7 cellular contexts compared by ENCODE assay signal in the genomic region with DNA sequence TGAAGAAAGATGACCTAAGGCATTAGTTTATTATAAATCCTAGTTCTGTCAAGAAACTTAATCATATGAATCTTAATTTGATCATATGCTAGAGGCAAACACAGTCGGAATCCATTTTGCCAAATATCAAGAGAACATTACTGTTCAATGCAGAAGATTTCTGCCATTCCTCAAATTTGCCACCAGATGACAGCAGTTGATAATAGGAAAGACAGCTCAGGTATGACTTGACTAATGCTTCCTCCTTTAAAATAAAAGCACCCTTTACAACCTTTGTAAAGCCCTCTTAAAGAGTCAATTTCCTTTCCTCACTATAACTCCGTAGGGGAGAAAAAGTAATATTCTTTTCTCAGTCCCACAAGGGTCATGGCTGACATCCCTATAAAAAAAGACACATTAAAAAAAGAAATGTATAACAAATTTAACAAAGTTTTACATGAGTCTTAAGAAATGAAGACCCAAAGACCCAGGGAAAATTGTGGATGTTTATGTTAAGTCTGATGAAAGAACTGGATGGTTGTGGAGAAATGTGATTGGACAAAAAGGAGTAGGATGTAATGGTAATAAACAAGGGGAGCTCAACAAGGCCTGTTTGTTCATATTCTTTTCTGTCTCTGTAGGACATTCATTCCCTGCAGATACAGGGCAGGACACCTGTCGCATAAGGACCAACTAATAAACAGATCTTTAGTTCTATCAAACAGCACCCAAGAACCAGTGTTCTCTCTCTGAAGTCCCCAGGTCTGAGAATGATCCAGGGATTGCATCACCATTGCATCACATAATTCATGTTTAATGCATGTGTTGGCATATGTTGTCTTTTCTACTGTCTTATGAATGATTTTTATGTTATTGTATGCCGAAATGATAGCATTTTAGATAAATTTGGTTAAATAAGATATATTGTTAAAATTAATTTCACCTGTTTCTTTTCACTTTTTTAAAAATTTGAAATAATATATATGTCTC. TPM values are rescaled to one million over a fixed set of nuclear protein-coding genes. Genes with fewer than 3 reads are reported as not detected.
DNase-seq lines count a peak whose midpoint lies in the region; ATAC-seq and TF ChIP-seq lines count a peak whose summit lies in the region.

No MANE protein-coding gene starts in this region.

- no peaks in the 10 kb centered on the region for H3K36me3 ChIP-seq in SK-N-SH (replicated peaks in 1 of 2; ENCODE audit: control insufficient read depth in 1 of 2, insufficient read depth in 2 of 2, low read length in 1 of 2)

- H4K20me1 ChIP-seq in SK-N-SH (ENCODE audit: insufficient read depth): no peaks in the 10 kb centered on the region

- TF ChIP-seq RAD21 in SK-N-SH (IDR thresholded peaks at IDR 0.05; ENCODE audit: low read length): peak; percentile 73

- CTCF ChIA-PET in SK-N-SH (lab: Yijun Ruan, JAX): interaction anchor here (0.6 to 1.9 kb wide), 12 partner anchors 10 to 242 kb away, joined by 3 to 14 read pairs (median 4); partner anchors contain the start of gene MCM3

- H3K4me1 ChIP-seq in SK-N-SH (ENCODE audit: control insufficient read depth in 1 of 2, insufficient read depth in 2 of 2, low read depth in 1 of 2, low read length in 1 of 2): no peaks in the 10 kb centered on the region; a peak in 1 of 4 replicates

- no peaks in the 10 kb centered on the region for H3K9me2 ChIP-seq in SK-N-SH

- H2AFZ ChIP-seq in SK-N-SH (ENCODE audit: low read depth): no peak overlapping the region

- no peak for TF ChIP-seq EP300 in SK-N-SH (IDR thresholded peaks at IDR 0.05; ENCODE audit: borderline replicate concordance in 1 of 2, low read depth in 1 of 2, low read length in 1 of 2)

- peak; percentile 74 for ATAC-seq in GM19395 (IDR thresholded peaks at IDR 0.05; ENCODE audit: unreplicated experiment)

- POLR2A ChIA-PET in SK-N-SH (lab: Yijun Ruan, JAX): interaction anchor here (0.6 kb wide), 1 partner anchor 10 kb away, joined by 3 read pairs; no protein-coding TSS in a partner anchor

- no peaks in the 10 kb centered on the region for H3K79me2 ChIP-seq in SK-N-SH (ENCODE audit: insufficient read depth)

- H3K4me3 ChIP-seq in SK-N-SH (ENCODE audit: low read depth in 2 of 2, low read length in 1 of 2): no peak overlapping the region

- no peaks in the 10 kb centered on the region for H3K9me3 ChIP-seq in SK-N-SH

- H3K27me3 ChIP-seq in SK-N-SH (ENCODE audit: insufficient read depth): no peaks in the 10 kb centered on the region

- no peak overlapping the region for H3K27ac ChIP-seq in SK-N-SH (ENCODE audit: low read depth in 2 of 2, low read length in 1 of 2)

- DNase-seq in ELR (ENCODE audit: low read depth): peak; percentile 56
- DNase-seq in HT1080 (ENCODE audit: low read depth): peak; percentile 20
- DNase-seq in SK-N-SH: no peak
- peak; percentile 41 for DNase-seq in fibroblast of the conjunctiva (ENCODE audit: low read depth)
- peak; percentile 9 for DNase-seq in stromal cell of bone marrow (ENCODE audit: low read depth)
- no peak for DNase-seq in NCI-H226

- WGBS in SK-N-SH (ENCODE audit: low lambda C conversion rate): 17% methylated on average over 4 of the region's 4 CpGs

- no peak overlapping the region for H3K4me2 ChIP-seq in SK-N-SH

- H3F3A ChIP-seq in SK-N-SH (replicated peaks; ENCODE audit: insufficient read depth): no peaks in the 10 kb centered on the region

- TF ChIP-seq CTCF in SK-N-SH (IDR thresholded peaks at IDR 0.05): peak; percentile 63

- no peak overlapping the region for H3K9ac ChIP-seq in SK-N-SH

TF ChIP-seq in SK-N-SH, 30 proteins besides CTCF, POLR2A, EP300 and RAD21:
- TF ChIP-seq SMC3 (IDR thresholded peaks at IDR 0.05; ENCODE audit: low read depth, low read length): peak; percentile 64
- TF ChIP-seq JUND (IDR thresholded peaks at IDR 0.05): no peak
TF ChIP-seq in SK-N-SH: peak in this region for 1.

RNA-seq across cellular contexts. Expression of gene IL17A, which starts 23.0 kb away (rescaled TPM):
- not detected in 2 replicates for total RNA-seq in HT1080 (2014; rRNA removed; shearing (Covaris generic))
- polyA plus RNA-seq in HT1080 (2015; cell fraction: cytosol; rRNA removed): not detected in 2 replicates
- polyA plus RNA-seq in HT1080 (2015; cell fraction: nucleus; rRNA removed): not detected in 2 replicates
- polyA plus RNA-seq in SK-N-SH (2012; rRNA removed): not detected in 2 replicates
- not detected in 2 replicates for polyA plus RNA-seq in SK-N-SH (2012; cell fraction: cytosol; rRNA removed)
- polyA plus RNA-seq in SK-N-SH (2012; cell fraction: nucleus; rRNA removed): not detected in 2 replicates

Comparison
In these comparisons a context has a peak if more than half of its experiments do, and no peak if none do; other contexts are left out.
1. DNase-seq: peak in ELR (single experiment), HT1080 (single experiment), fibroblast of the conjunctiva (single experiment) and stromal cell of bone marrow (single experiment); none in SK-N-SH (single experiment) and NCI-H226 (single experiment).